21 cellular contexts compared by ENCODE assay signal in genomic region chr1:227270554-227270953, GRCh38.
"Had no signal": no experiment of that assay in that cellular context is flagged by ENCODE, and none has a peak within 500 bp of the region (broad histone marks: within the 10 kb centered on the region; RNA-seq: fewer than 3 reads in every experiment).

No MANE protein-coding gene starts in this region.

- H3K36me3 Mint-ChIP-seq: immature natural killer cell; naive thymus-derived CD8-positive, alpha-beta T cell; stimulated activated memory B cell treated with anti-CD40 and anti-IgM and Interleukin-4, amounts not matched to agents 10 μg/mL and 1 μg/mL and 100 μg/mL, for 72 hours had no signal

- H3K9me3 Mint-ChIP-seq: immature natural killer cell had no signal

- H3K36me3 ChIP-seq: gastroesophageal sphincter, neutrophil, right lobe of liver, tibial artery, upper lobe of right lung, vagina had no signal

- H3K27me3 Mint-ChIP-seq: stimulated activated memory B cell treated with anti-CD40 and anti-IgM and Interleukin-4, amounts not matched to agents 10 μg/mL and 1 μg/mL and 100 μg/mL, for 72 hours had no signal

- H3K27ac Mint-ChIP-seq: immature natural killer cell; naive thymus-derived CD8-positive, alpha-beta T cell; stimulated activated memory B cell treated with anti-CD40 and anti-IgM and Interleukin-4, amounts not matched to agents 10 μg/mL and 1 μg/mL and 100 μg/mL, for 72 hours; stimulated activated naive CD8-positive, alpha-beta T cell treated with anti-CD3 and anti-CD28 coated beads, Interleukin-15, Interleukin-2, amounts not matched to agents 100 ng/mL and 50 ng/mL, for 24 hours had no signal

- ATAC-seq: gastroesophageal sphincter; left colon; left ventricle myocardium superior; naive thymus-derived CD8-positive, alpha-beta T cell; psoas muscle; stimulated activated memory B cell treated with anti-CD40 and anti-IgM and Interleukin-4, amounts not matched to agents 10 μg/mL and 1 μg/mL and 100 μg/mL, for 72 hours; upper lobe of right lung had no signal

- H3K9me3 ChIP-seq: gastroesophageal sphincter, neutrophil, psoas muscle, right lobe of liver, tibial artery, upper lobe of right lung, vagina had no signal

- H3K27me3 ChIP-seq: dorsolateral prefrontal cortex, gastroesophageal sphincter, neutrophil, right lobe of liver, tibial artery, upper lobe of right lung, vagina had no signal

- H3K4me3 ChIP-seq: dorsolateral prefrontal cortex, gastroesophageal sphincter, lung, psoas muscle, right lobe of liver, tibial artery, upper lobe of right lung, vagina had no signal

- DNase-seq: cortex of kidney; dorsolateral prefrontal cortex; effector CD8-positive, alpha-beta T cell; foreskin fibroblast; immature natural killer cell; left colon; left ventricle myocardium superior; mesendoderm; naive thymus-derived CD8-positive, alpha-beta T cell; psoas muscle; retina; right lobe of liver; stimulated activated CD4-positive, alpha-beta T cell treated with anti-CD3 and anti-CD28 coated beads, Interleukin-4, amount 100 ng/mL, for 24 hours; tibial artery; upper lobe of right lung had no signal

- H3K4me3 Mint-ChIP-seq: immature natural killer cell; naive thymus-derived CD8-positive, alpha-beta T cell; stimulated activated memory B cell treated with anti-CD40 and anti-IgM and Interleukin-4, amounts not matched to agents 10 μg/mL and 1 μg/mL and 100 μg/mL, for 72 hours; stimulated activated naive CD8-positive, alpha-beta T cell treated with anti-CD3 and anti-CD28 coated beads, Interleukin-15, Interleukin-2, amounts not matched to agents 100 ng/mL and 50 ng/mL, for 24 hours had no signal

- H3K27ac ChIP-seq: gastroesophageal sphincter, neutrophil, psoas muscle, right lobe of liver, tibial artery, upper lobe of right lung, vagina had no signal

- H3K4me1 Mint-ChIP-seq: immature natural killer cell; naive thymus-derived CD8-positive, alpha-beta T cell; stimulated activated memory B cell treated with anti-CD40 and anti-IgM and Interleukin-4, amounts not matched to agents 10 μg/mL and 1 μg/mL and 100 μg/mL, for 72 hours had no signal
